In genomic region chr7:5590596-5591546, GRCh38 we compare ENCODE assay signal across 9 cellular contexts. TPM values are rescaled to one million over a fixed set of nuclear protein-coding genes. Genes with fewer than 3 reads are reported as not detected.
DNase-seq lines count a peak whose midpoint lies in the region; ATAC-seq, FAIRE-seq and TF ChIP-seq lines count a peak whose summit lies in the region.
"Had no signal": no experiment of that assay in that cellular context is flagged by ENCODE, and none has a peak within 500 bp of the region (broad histone marks: within the 10 kb centered on the region; RNA-seq: fewer than 3 reads in every experiment).

No MANE protein-coding gene starts in this region.

- peaks cover 83% of the 10 kb centered on the region for H3K27me3 Mint-ChIP-seq in Calu3 (ENCODE audit: unreplicated experiment)

- H3K4me3 ChIP-seq in RWPE2 (ENCODE audit: severe bottlenecking) (no peak overlapping the region), H1 (ENCODE audit: extremely low read depth in 1 of 4, insufficient read depth in 2 of 4, low read depth in 3 of 4, low read length in 4 of 4) (no peak overlapping the region), retinal pigment epithelial cell (ENCODE audit: low read length) (peak overlapping the region; percentile 11)

- no peak for TF ChIP-seq RAD21 in H1 (IDR thresholded peaks at IDR 0.05 in 1 of 2, conservative IDR thresholded peaks at IDR 0.05 in 1 of 2; ENCODE audit: low read depth in 2 of 2, low read length in 2 of 2)

- WGBS in H1 (ENCODE audit: extremely low coverage in 1 of 2, insufficient coverage in 1 of 2, insufficient read length in 1 of 2, insufficient replicate concordance in 2 of 2, low coverage in 1 of 2, low lambda C conversion rate in 2 of 2, missing lambda C conversion rate in 1 of 2), 2 experiments = 91% methylated on average over 18 of the region's 18 CpGs; no CpG with 5 or more reads in 1 of the 2 experiments

- no peak overlapping the region for H4K5ac ChIP-seq in H1 (ENCODE audit: insufficient read length, low read depth, low read length)

- no peak overlapping the region for H2BK120ac ChIP-seq in H1 (replicated peaks; ENCODE audit: low read depth, low read length)

- intact Hi-C loops in Calu3 (cut with micrococcal nuclease; ENCODE audit: unreplicated experiment) = no loop called here

- ATAC-seq in RWPE2 (ENCODE audit: low read depth) = no peak
- ATAC-seq: activated CD4-positive, CD25-positive, alpha-beta regulatory T cell treated with anti-CD3 and anti-CD28 coated beads, Interleukin-2, amount 50 U/mL, for 24 hours had no signal

- POLR2A ChIA-PET in H1 (lab: Charles Lee; ENCODE audit: partially characterized antibody) = interaction anchor here (1.0 to 1.8 kb wide), 12 partner anchors 10 to 75 kb away, joined by 3 to 5 read pairs (median 3); no protein-coding TSS in a partner anchor

- H3K4me2 ChIP-seq in H1 (ENCODE audit: insufficient read depth in 1 of 2, low read depth in 2 of 2, low read length in 2 of 2) = no peak overlapping the region; a peak in 1 of 4 replicates

- H3K27ac ChIP-seq in RWPE2 (ENCODE audit: poor library complexity, severe bottlenecking) (peak overlapping the region; percentile 99), H1 (ENCODE audit: low read depth, low read length) (no peak overlapping the region)

- H2AK5ac ChIP-seq in H1 (ENCODE audit: low read depth, low read length) = peak overlapping the region; percentile 25; the same call in 1 of the 2 replicates

- TF ChIP-seq EP300 in H1 (IDR thresholded peaks at IDR 0.05; ENCODE audit: borderline replicate concordance in 1 of 2, low read depth in 2 of 2, low read length in 2 of 2) = no peak

- no peak overlapping the region for H3K4ac ChIP-seq in H1 (replicated peaks; ENCODE audit: insufficient read length, low read depth, low read length)

- TF ChIP-seq CTCF in Calu3 (IDR thresholded peaks at IDR 0.05; ENCODE audit: unreplicated experiment) (no peak), RWPE2 (IDR thresholded peaks at IDR 0.05; ENCODE audit: poor library complexity, severe bottlenecking) (no peak), H1 (IDR thresholded peaks at IDR 0.05; ENCODE audit: control extremely low read depth in 1 of 3, insufficient read depth in 1 of 3, low read depth in 1 of 3, low read length in 3 of 3) (no peak), retinal pigment epithelial cell (conservative IDR thresholded peaks at IDR 0.05; ENCODE audit: low read depth, low read length) (no peak)

- H3K27ac Mint-ChIP-seq in Calu3 (ENCODE audit: unreplicated experiment) = peak overlapping the region; percentile 68

- no peak overlapping the region; the same call in 1 of the 2 replicates for H4K8ac ChIP-seq in H1 (ENCODE audit: extremely low read depth, insufficient read depth, low read length)

- H3K36me3 Mint-ChIP-seq in Calu3 (ENCODE audit: insufficient read depth, unreplicated experiment) = peaks cover 27% of the 10 kb centered on the region

- H3K14ac ChIP-seq in H1 (ENCODE audit: insufficient read length) = no peak overlapping the region

- H4K91ac ChIP-seq in H1 (replicated peaks; ENCODE audit: insufficient read length, low read length) = no peak overlapping the region

- no peak overlapping the region for H3K56ac ChIP-seq in H1 (replicated peaks; ENCODE audit: insufficient read length, low read depth, low read length)

- H3K4me3 Mint-ChIP-seq in Calu3 (ENCODE audit: low read depth, unreplicated experiment) = peak overlapping the region; percentile 71

- H2BK20ac ChIP-seq in H1 (ENCODE audit: low read length) = peak overlapping the region; percentile 18; the same call in 1 of the 2 replicates

- peak overlapping the region; percentile 19; the same call in 1 of the 2 replicates for H2BK15ac ChIP-seq in H1 (ENCODE audit: low read length)

- no peak for FAIRE-seq in H1 (lab: Jason Lieb, UNC)

- no TSS peak for BruUV-seq in Calu3 (replicated peaks; lab: Mats Ljungman, UMichigan)

- TF ChIP-seq POLR2A in H1 (IDR thresholded peaks at IDR 0.05; ENCODE audit: control extremely low read depth in 1 of 2, low read depth in 2 of 2, low read length in 2 of 2) = no peak

- no peak overlapping the region for H3K23ac ChIP-seq in H1 (ENCODE audit: insufficient read length)

- peaks cover 9 to 13% of the 10 kb centered on the region in 2 experiments for H4K20me1 ChIP-seq in H1 (replicated peaks in 1 of 2; ENCODE audit: control insufficient read depth in 1 of 2, insufficient read depth in 2 of 2, low read length in 2 of 2)

- no peak overlapping the region for H3K18ac ChIP-seq in H1 (ENCODE audit: extremely low read depth, low read length)

- H3K4me1 Mint-ChIP-seq in Calu3 (ENCODE audit: low read depth, unreplicated experiment) = peaks cover 39% of the 10 kb centered on the region

- peaks cover 25% of the 10 kb centered on the region for H3K23me2 ChIP-seq in H1 (ENCODE audit: low read depth, low read length)

- H2BK12ac ChIP-seq in H1 (ENCODE audit: low read depth, low read length) = 0 out of 2 replicates have a peak overlapping the region, but pooled peaks have one; percentile 50

- H3K9me3 ChIP-seq in RWPE2 (ENCODE audit: severe bottlenecking) (no peaks in the 10 kb centered on the region), H1 (ENCODE audit: insufficient read depth in 2 of 2, low read depth in 1 of 2, low read length in 1 of 2) (no peaks in the 10 kb centered on the region; a peak in 1 of 4 replicates)

- H3K36me3 ChIP-seq in RWPE2 (ENCODE audit: low read depth) = peaks cover 10% of the 10 kb centered on the region
- no peaks in the 10 kb centered on the region for H3K36me3 ChIP-seq in H1 (ENCODE audit: control insufficient read depth in 2 of 4, insufficient read depth in 4 of 4, low read length in 3 of 4)

- H2BK5ac ChIP-seq in H1 (ENCODE audit: low read depth, low read length) = no peak overlapping the region

- H3K79me2 ChIP-seq in H1 (ENCODE audit: control insufficient read depth in 1 of 2, insufficient read depth in 2 of 2, low read length in 2 of 2) = peaks cover 7 to 26% of the 10 kb centered on the region in 2 experiments

- peaks cover 7% of the 10 kb centered on the region; the same call in 1 of the 2 replicates for H3K79me1 ChIP-seq in H1 (ENCODE audit: low read depth, low read length)

- no peaks in the 10 kb centered on the region for H3K27me3 ChIP-seq in RWPE2 (ENCODE audit: insufficient read depth, poor library complexity, severe bottlenecking)
- H3K27me3 ChIP-seq in H1 (replicated peaks in 1 of 4; ENCODE audit: control insufficient read depth in 3 of 4, extremely low read depth in 1 of 4, insufficient read depth in 3 of 4, low read length in 3 of 4) = peaks cover 0 to 15% (median 8%) of the 10 kb centered on the region in 4 experiments; a peak in 3 of 7 replicates

- DNase-seq in Calu3 (peak; percentile 44), RWPE2 (ENCODE audit: low spot score) (no peak), H1 (ENCODE audit: low read depth in 1 of 2, low spot score in 2 of 2) (no peak), retinal pigment epithelial cell (ENCODE audit: low read depth) (no peak), GF-D8 (lab: John Stamatoyannopoulos, UW) (no peak), islet precursor cell (no peak), NCI-H1417 (lab: John Stamatoyannopoulos, UW) (no peak), NCI-H345 treated with DMSO at 0.1 percent for 48 hours (lab: John Stamatoyannopoulos, UW; ENCODE audit: unreplicated experiment) (no peak)

- H3K9me3 Mint-ChIP-seq in Calu3 (ENCODE audit: low read depth, unreplicated experiment) = no peaks in the 10 kb centered on the region

- H2AFZ ChIP-seq in H1 (ENCODE audit: low read length) = no peak overlapping the region

- CTCF ChIA-PET in Calu3 (lab: Charles Lee) = interaction anchor here (0.5 to 1.3 kb wide), 3 partner anchors 21 to 94 kb away, joined by 3 to 6 read pairs (median 3); no protein-coding TSS in a partner anchor
- CTCF ChIA-PET in H1 (lab: Charles Lee; ENCODE audit: partially characterized antibody) = interaction anchor here (0.6 to 1.7 kb wide), 12 partner anchors 11 to 74 kb away, joined by 3 to 7 read pairs (median 3); no protein-coding TSS in a partner anchor

- H3K9ac ChIP-seq in H1 (replicated peaks in 1 of 4; ENCODE audit: extremely low read depth in 1 of 4, low read depth in 3 of 4, low read length in 3 of 4) = no peak overlapping the region

- H3K4me1 ChIP-seq in RWPE2 (ENCODE audit: insufficient read depth, poor library complexity, severe bottlenecking) (peaks cover 6% of the 10 kb centered on the region), H1 (replicated peaks in 1 of 4; ENCODE audit: control insufficient read depth in 3 of 4, insufficient read depth in 4 of 4, low read length in 3 of 4) (peaks cover 0 to 25% (median 16%) of the 10 kb centered on the region in 4 experiments; a peak in 6 of 7 replicates)

TF ChIP-seq in H1, 55 proteins besides CTCF, POLR2A, EP300 and RAD21:
- TF ChIP-seq SP4 (IDR thresholded peaks at IDR 0.05; ENCODE audit: low read length) (no peak), SIN3A (conservative IDR thresholded peaks at IDR 0.05 in 1 of 2, IDR thresholded peaks at IDR 0.05 in 1 of 2; ENCODE audit: low read depth in 1 of 2, low read length in 2 of 2) (no peak), CBX5 (IDR thresholded peaks at IDR 0.05; ENCODE audit: low read depth, low read length) (no peak), EZH2 (IDR thresholded peaks at IDR 0.05; ENCODE audit: low read depth, low read length, severe bottlenecking) (no peak)

RNA-seq across cellular contexts. Expression of gene FSCN1, which starts 1.7 kb away (rescaled TPM):
- 3.9 and 7.6 TPM in 2 replicates for total RNA-seq in Calu3 (2022)
- total RNA-seq in H1 (2021; fragmentation: NEBNext Ultra II Directional; extraction: Animal tissue kit (Norgen Biotek cat#: 25700)) = 300 and 304 TPM in 2 replicates
- polyA plus RNA-seq in H1 (2011; rRNA removed) = 220 and 354 TPM in 2 replicates
- 162 TPM for polyA plus RNA-seq in H1 (2011; cell fraction: cytosol; rRNA removed)
- 211 TPM for polyA plus RNA-seq in H1 (2011; cell fraction: nucleus; rRNA removed)
- polyA plus RNA-seq in H1 (2012, experiment 1 of 2) = 134 to 263 TPM (median 248 TPM) in 4 replicates
- polyA plus RNA-seq in H1 (2012, experiment 2 of 2) = 286 TPM
- polyA plus RNA-seq in H1 (2013, experiment 1 of 2) = 278 TPM
- 278 TPM for polyA plus RNA-seq in H1 (2013, experiment 2 of 2)
- 63.6 and 68.5 TPM in 2 replicates for polyA minus RNA-seq in H1 (2011; rRNA and poly(A)+ RNA removed)
- polyA minus RNA-seq in H1 (2011; cell fraction: cytosol; rRNA and poly(A)+ RNA removed) = 239 TPM
- polyA minus RNA-seq in H1 (2011; cell fraction: nucleus; rRNA and poly(A)+ RNA removed) = 150 TPM

Comparison
In these comparisons a context has a peak if more than half of its experiments do, and no peak if none do; other contexts are left out.
1. RNA of gene FSCN1, which starts 1.7 kb away (total RNA-seq): 300 to 304 TPM in H1; 3.9 to 7.6 TPM in Calu3; every median in the first group is over 10 times any median in the second.